In genomic region chr14:21309238-21309636, GRCh38 we compare ENCODE assay signal across 8 cellular contexts. TPM values are rescaled to one million over a fixed set of nuclear protein-coding genes. Genes with fewer than 3 reads are reported as not detected.
A peak's percentile ranks its signal among the peaks of the same experiment; 100 is the strongest.
DNase-seq lines count a peak whose midpoint lies in the region; ATAC-seq and TF ChIP-seq lines count a peak whose summit lies in the region.

No MANE protein-coding gene starts in this region.

- peak overlapping the region; percentile 93 for H3K9ac ChIP-seq in HUES6 (ENCODE audit: low read length)
- H3K9ac ChIP-seq in mucosa of stomach (ENCODE audit: low read length) = peak overlapping the region; percentile 69

- H3K36me3 ChIP-seq in BE2C = no peaks in the 10 kb centered on the region
- no peaks in the 10 kb centered on the region for H3K36me3 ChIP-seq in HUES6 (ENCODE audit: control insufficient read depth, insufficient read depth, low read length)
- H3K36me3 ChIP-seq in mucosa of stomach (ENCODE audit: control insufficient read depth, insufficient read depth, low read length) = no peaks in the 10 kb centered on the region

- ATAC-seq in GM18858 (IDR thresholded peaks at IDR 0.05; ENCODE audit: unreplicated experiment) = no peak

- H3K9me3 ChIP-seq in BE2C = no peaks in the 10 kb centered on the region
- H3K9me3 ChIP-seq in HUES6 (ENCODE audit: control insufficient read depth, insufficient read depth, low read depth, low read length) = no peaks in the 10 kb centered on the region
- no peaks in the 10 kb centered on the region for H3K9me3 ChIP-seq in mucosa of stomach (ENCODE audit: control insufficient read depth, low read length)

- peaks cover 11% of the 10 kb centered on the region for H3K4me1 ChIP-seq in BE2C
- peaks cover 20% of the 10 kb centered on the region for H3K4me1 ChIP-seq in HUES6 (ENCODE audit: control insufficient read depth, insufficient read depth, low read length)
- H3K4me1 ChIP-seq in mucosa of stomach (ENCODE audit: control insufficient read depth, insufficient read depth, low read length) = peaks cover 18% of the 10 kb centered on the region

- DNase-seq in BE2C (no peak), cardiac fibroblast (ENCODE audit: low read depth in 2 of 2) (no peak), HCEC 1CT (no peak), NCI-H1694 (lab: John Stamatoyannopoulos, UW) (no peak)
- DNase-seq in NK-92 treated with Interleukin-12 subunit alpha and Interleukin-12 subunit beta, amount 100 ng/mL, for 24 hours (lab: John Stamatoyannopoulos, UW) = no peak

- peak overlapping the region; percentile 96 for H3K27ac ChIP-seq in HUES6 (ENCODE audit: low read depth, low read length)

- H3K27me3 ChIP-seq in BE2C (no peaks in the 10 kb centered on the region), HUES6 (ENCODE audit: control insufficient read depth, insufficient read depth, low read length) (no peaks in the 10 kb centered on the region), mucosa of stomach (ENCODE audit: control insufficient read depth, insufficient read depth, low read length) (no peaks in the 10 kb centered on the region)

- H3K4me3 ChIP-seq in BE2C (ENCODE audit: low read depth, low read length) = peak overlapping the region; percentile 41
- peak overlapping the region; percentile 50 for H3K4me3 ChIP-seq in HUES6 (ENCODE audit: low read depth, low read length)
- H3K4me3 ChIP-seq in cardiac fibroblast (replicated peaks in 1 of 2; ENCODE audit: low read depth in 2 of 2, low read length in 2 of 2) = peak overlapping the region; percentile 19 to 39
- no peak overlapping the region for H3K4me3 ChIP-seq in mucosa of stomach (ENCODE audit: low read length)

- TF ChIP-seq CTCF in BE2C (IDR thresholded peaks at IDR 0.05; ENCODE audit: low read depth, low read length) = no peak
- TF ChIP-seq CTCF in cardiac fibroblast (IDR thresholded peaks at IDR 0.05; ENCODE audit: low read depth, low read length) = no peak

RNA-seq across cellular contexts. Expression of gene RPGRIP1, which starts 29.4 kb away (rescaled TPM):
- 0.36 TPM for polyA plus RNA-seq in BE2C (2012; ENCODE audit: insufficient read depth, insufficient read length, low read depth)

RNA-seq across cellular contexts. Expression of gene HNRNPC, which starts 40.0 kb away (rescaled TPM):
- 554 TPM for polyA plus RNA-seq in BE2C (2012; ENCODE audit: insufficient read depth, insufficient read length, low read depth)
